8 cellular contexts compared by ENCODE assay signal in the genomic region with DNA sequence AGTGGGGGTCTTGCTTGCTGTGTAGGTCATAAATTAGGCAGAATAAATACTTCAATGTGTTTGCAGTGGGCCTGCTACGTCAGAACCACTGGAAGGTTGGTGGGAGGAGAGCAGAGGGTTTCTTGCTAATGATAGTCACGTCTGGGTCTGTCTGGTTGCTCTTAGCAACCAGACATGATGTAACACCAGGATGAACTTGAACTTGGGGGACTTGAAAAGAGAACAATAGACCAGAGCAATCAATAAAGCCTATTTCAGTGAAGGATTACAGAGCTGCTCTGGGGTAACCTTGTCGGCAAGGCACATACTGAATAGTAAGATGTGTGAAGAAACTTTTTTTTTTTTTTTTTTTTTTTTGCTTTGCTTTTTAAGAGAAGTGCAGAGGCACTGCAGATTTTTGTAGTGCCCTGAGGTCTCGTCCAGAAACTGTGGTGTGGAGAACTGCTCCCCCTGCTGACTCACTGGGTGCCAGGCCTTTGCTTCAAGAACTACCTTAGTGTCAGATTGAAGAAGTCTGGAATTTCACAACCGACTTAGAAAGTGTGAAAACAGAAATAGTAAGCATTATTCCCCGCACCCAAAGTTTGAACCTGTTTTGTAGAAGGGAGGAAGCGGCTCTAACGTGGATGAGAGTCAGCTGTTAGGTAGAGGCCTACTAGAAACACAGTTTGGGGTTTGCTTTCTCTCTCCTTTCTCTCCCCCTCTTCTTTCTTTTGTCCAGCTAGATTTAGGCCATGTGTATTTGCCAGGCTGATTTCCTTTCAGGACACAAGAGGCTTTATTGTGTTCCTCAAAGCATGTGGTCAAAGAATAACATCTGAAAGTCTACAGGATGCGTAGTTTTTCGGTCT.
A peak's percentile ranks its signal among the peaks of the same experiment; 100 is the strongest.
DNase-seq lines count a peak whose midpoint lies in the region; ATAC-seq, FAIRE-seq and TF ChIP-seq lines count a peak whose summit lies in the region.

No MANE protein-coding gene starts in this region.

- no peak for FAIRE-seq in bronchial epithelial cell (lab: Jason Lieb, UNC)

- TF ChIP-seq CTCF in VCaP (conservative IDR thresholded peaks at IDR 0.05) (peak; percentile 87), bronchial epithelial cell (IDR thresholded peaks at IDR 0.05; ENCODE audit: insufficient read depth, low read length, severe bottlenecking) (peak; percentile 86)

- DNase-seq in NCI-H2196 treated with DMSO at 0.1 percent for 48 hours (lab: John Stamatoyannopoulos, UW; ENCODE audit: unreplicated experiment) (peak; percentile 75), bronchial epithelial cell (ENCODE audit: low read depth) (peak; percentile 93), islet precursor cell (peak; percentile 89), NCI-H128 (lab: John Stamatoyannopoulos, UW; ENCODE audit: unreplicated experiment) (no peak)
- peak; percentile 55 to 60 (median 57) for DNase-seq in stimulated activated CD4-positive, alpha-beta T cell treated with anti-CD3 and anti-CD28 coated beads, Interleukin-12 subunit alpha, Interleukin-12 subunit beta, amount 100 ng/mL, for 48 hours (ENCODE audit: low read depth in 2 of 3, low spot score in 1 of 3)

- ATAC-seq in GM18498 (IDR thresholded peaks at IDR 0.05; ENCODE audit: unreplicated experiment) = peak; percentile 89
- ATAC-seq in HG03066 (IDR thresholded peaks at IDR 0.05; ENCODE audit: low read depth, unreplicated experiment) = peak; percentile 84

- H3K36me3 ChIP-seq in bronchial epithelial cell (ENCODE audit: control insufficient read depth, insufficient read depth, low read length) = peaks cover 5% of the 10 kb centered on the region

- H3K4me3 ChIP-seq in bronchial epithelial cell (ENCODE audit: low read depth, low read length) = no peak overlapping the region

- no peaks in the 10 kb centered on the region for H3K27me3 ChIP-seq in bronchial epithelial cell (ENCODE audit: control insufficient read depth, insufficient read depth, low read length)

- peak overlapping the region; percentile 24; the same call in 1 of the 2 replicates for H3K27ac ChIP-seq in VCaP
